Comparison of ENCODE assay signal across 22 cellular contexts in the genomic region with DNA sequence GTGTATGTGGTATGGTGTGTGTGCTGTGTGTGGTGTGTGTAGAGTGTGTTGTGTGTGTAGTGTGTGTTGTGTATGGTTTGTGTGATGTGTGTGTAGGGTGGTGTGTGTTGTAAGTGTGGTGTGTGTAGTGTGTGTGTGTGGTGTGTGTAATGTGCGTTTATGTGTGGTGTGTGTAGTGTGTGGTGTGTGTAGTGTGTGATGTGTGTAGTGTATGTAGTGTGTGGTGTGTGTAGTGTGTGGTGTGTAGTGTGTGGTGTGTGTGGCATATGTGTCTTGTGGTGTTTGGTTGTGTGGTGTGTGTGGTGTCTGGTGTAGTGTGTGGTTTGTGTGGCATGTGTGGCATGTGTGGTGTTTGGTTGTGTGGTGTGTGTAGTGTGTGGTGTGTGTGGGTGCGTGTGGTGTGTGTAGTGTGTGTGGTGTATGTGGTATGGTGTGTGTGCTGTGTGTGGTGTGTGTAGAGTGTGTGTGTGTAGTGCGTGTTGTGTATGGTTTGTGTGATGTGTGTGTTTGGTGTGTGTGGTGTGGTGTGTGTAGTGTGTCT. TPM values are rescaled to one million over a fixed set of nuclear protein-coding genes. Genes with fewer than 3 reads are reported as not detected.
DNase-seq lines count a peak whose midpoint lies in the region; ATAC-seq, FAIRE-seq and TF ChIP-seq lines count a peak whose summit lies in the region.
"Had no signal": no experiment of that assay in that cellular context is flagged by ENCODE, and none has a peak within 500 bp of the region (broad histone marks: within the 10 kb centered on the region; RNA-seq: fewer than 3 reads in every experiment).

No MANE protein-coding gene starts in this region.

- no peak overlapping the region for H2BK12ac ChIP-seq in mesenchymal stem cell (ENCODE audit: low read length in 2 of 2)

- no peak overlapping the region for H2BK120ac ChIP-seq in mesenchymal stem cell (ENCODE audit: low read depth, low read length)

- no peak for ATAC-seq in GM18870 (IDR thresholded peaks at IDR 0.05; ENCODE audit: unreplicated experiment)
- ATAC-seq: activated CD4-positive, CD25-positive, alpha-beta regulatory T cell treated with anti-CD3 and anti-CD28 coated beads, Interleukin-2, amount 50 U/mL, for 24 hours; heart left ventricle; psoas muscle had no signal

- H3K14ac ChIP-seq in mesenchymal stem cell (ENCODE audit: low read length in 2 of 2) = peak overlapping the region in 1 of 2 experiments; percentile 88

- H3K4me2 ChIP-seq in BLaER1 treated with 17β-estradiol and CSF1 and Interleukin-3, amounts not matched to agents 10 nM and 100 nM = peak overlapping the region in 9 of 11 experiments; percentile 97 to 100 (median 99); a peak in 17 of 22 replicates
- no peak overlapping the region for H3K4me2 ChIP-seq in mesenchymal stem cell (ENCODE audit: low read length, poor library complexity, severe bottlenecking)
- H3K4me2 ChIP-seq: smooth muscle cell had no signal

- H3K9me3 ChIP-seq in BLaER1 treated with 17β-estradiol and CSF1 and Interleukin-3, amounts not matched to agents 10 nM and 100 nM (replicated peaks in 1 of 11) = no peaks in the 10 kb centered on the region
- H3K9me3 ChIP-seq in Caco-2 (no peaks in the 10 kb centered on the region), mesenchymal stem cell (ENCODE audit: control insufficient read depth, low read length) (no peaks in the 10 kb centered on the region), small intestine (ENCODE audit: control insufficient read depth, low read depth) (no peaks in the 10 kb centered on the region)
- H3K9me3 ChIP-seq: adrenal gland, HAP-1, heart left ventricle, psoas muscle, thoracic aorta had no signal

- POLR2A ChIA-PET in Caco-2 (lab: Charles Lee) = no interaction called here

- no peak overlapping the region for H2BK5ac ChIP-seq in mesenchymal stem cell (ENCODE audit: low read depth, low read length, poor library complexity, severe bottlenecking)

- no peak overlapping the region for H2AK5ac ChIP-seq in mesenchymal stem cell (ENCODE audit: low read length, severe bottlenecking)

- no peak overlapping the region for H3K4ac ChIP-seq in mesenchymal stem cell (ENCODE audit: low read depth in 1 of 2, low read length in 2 of 2)

- no peaks in the 10 kb centered on the region for H3K79me1 ChIP-seq in mesenchymal stem cell (replicated peaks; ENCODE audit: low read length, poor library complexity, severe bottlenecking)

- no peak for FAIRE-seq in small intestine (lab: Jason Lieb, UNC)

- peaks cover 0 to 11% (median 0%) of the 10 kb centered on the region in 11 experiments; a peak in 3 of 22 replicates for H4K20me1 ChIP-seq in BLaER1 treated with 17β-estradiol and CSF1 and Interleukin-3, amounts not matched to agents 10 nM and 100 nM

- no peak overlapping the region for H3K4me3 Mint-ChIP-seq in Caco-2 (ENCODE audit: unreplicated experiment)
- no peak overlapping the region for H3K4me3 Mint-ChIP-seq in activated T-helper 2 cell treated with anti-CD3 and anti-CD28 coated beads, Interferon-gamma antibody, Interleukin-2, Interleukin-4, amounts not matched to agents 10 μg/mL and 5 μg/mL and 100 μg/mL, durations not matched to agents 14 hours and 24 hours and 36 hours (ENCODE audit: low read depth)

- DNase-seq in Caco-2 (no peak), mesenchymal stem cell (no peak), small intestine (no peak), dermis blood vessel endothelial cell (no peak), NCI-H446 (lab: John Stamatoyannopoulos, UW) (no peak)
- DNase-seq in activated T-helper 2 cell treated with anti-CD3 and anti-CD28 coated beads, Interferon-gamma antibody, Interleukin-2, Interleukin-4, amounts not matched to agents 10 μg/mL and 5 μg/mL and 100 μg/mL, durations not matched to agents 14 hours and 24 hours and 36 hours (ENCODE audit: low spot score) = no peak
- DNase-seq: adrenal gland; central memory CD4-positive, alpha-beta T cell; Karpas-422; NCI-H1092 treated with DMSO at 0.1 percent for 48 hours; NCI-H524 treated with DMSO at 0.1 percent for 48 hours; SHP77 treated with DMSO at 0.1 percent for 48 hours; stimulated activated CD4-positive, alpha-beta T cell treated with anti-CD3 and anti-CD28 coated beads, Interleukin-4, amount 100 ng/mL, for 4 hours had no signal

- no peak overlapping the region for H2BK15ac ChIP-seq in mesenchymal stem cell (ENCODE audit: low read depth, poor library complexity, severe bottlenecking)

- H3K9ac ChIP-seq in BLaER1 treated with 17β-estradiol and CSF1 and Interleukin-3, amounts not matched to agents 10 nM and 100 nM = no peak overlapping the region
- no peak overlapping the region for H3K9ac ChIP-seq in mesenchymal stem cell (ENCODE audit: low read length)

- peaks cover 6% of the 10 kb centered on the region for H3K36me3 Mint-ChIP-seq in Caco-2 (ENCODE audit: insufficient read depth, unreplicated experiment)
- H3K36me3 Mint-ChIP-seq in activated T-helper 2 cell treated with anti-CD3 and anti-CD28 coated beads, Interferon-gamma antibody, Interleukin-2, Interleukin-4, amounts not matched to agents 10 μg/mL and 5 μg/mL and 100 μg/mL, durations not matched to agents 14 hours and 24 hours and 36 hours (ENCODE audit: low read depth) = peaks cover 4% of the 10 kb centered on the region

- H4K8ac ChIP-seq in mesenchymal stem cell (ENCODE audit: low read length) = no peak overlapping the region

- BruUV-seq in Caco-2 (replicated peaks; lab: Mats Ljungman, UMichigan) = no TSS peak

- no peak for TF ChIP-seq CTCF in Caco-2 (IDR thresholded peaks at IDR 0.05; ENCODE audit: insufficient read depth in 1 of 2, low read depth in 1 of 2, low read length in 1 of 2, severe bottlenecking in 1 of 2, unreplicated experiment in 1 of 2)

- H2AFZ ChIP-seq in mesenchymal stem cell (ENCODE audit: low read depth, low read length) = no peak overlapping the region

- H4K91ac ChIP-seq in mesenchymal stem cell (ENCODE audit: low read length) = peak overlapping the region; percentile 56

- peak overlapping the region; percentile 27 for H3K27ac Mint-ChIP-seq in Caco-2 (ENCODE audit: unreplicated experiment)
- H3K27ac Mint-ChIP-seq in activated T-helper 2 cell treated with anti-CD3 and anti-CD28 coated beads, Interferon-gamma antibody, Interleukin-2, Interleukin-4, amounts not matched to agents 10 μg/mL and 5 μg/mL and 100 μg/mL, durations not matched to agents 14 hours and 24 hours and 36 hours = peak overlapping the region; percentile 77

- intact Hi-C loops in Caco-2 (cut with micrococcal nuclease; ENCODE audit: unreplicated experiment) = no loop called here
- intact Hi-C loops in activated T-helper 2 cell treated with anti-CD3 and anti-CD28 coated beads, Interferon-gamma antibody, Interleukin-2, Interleukin-4, amounts not matched to agents 10 μg/mL and 5 μg/mL and 100 μg/mL, durations not matched to agents 14 hours and 24 hours and 36 hours (cut with micrococcal nuclease) = no loop called here

- H3K27me3 Mint-ChIP-seq in Caco-2 (ENCODE audit: insufficient read depth, unreplicated experiment) = no peaks in the 10 kb centered on the region
- peaks cover 17% of the 10 kb centered on the region for H3K27me3 Mint-ChIP-seq in activated T-helper 2 cell treated with anti-CD3 and anti-CD28 coated beads, Interferon-gamma antibody, Interleukin-2, Interleukin-4, amounts not matched to agents 10 μg/mL and 5 μg/mL and 100 μg/mL, durations not matched to agents 14 hours and 24 hours and 36 hours (ENCODE audit: low read depth)

- H3K36me3 ChIP-seq in BLaER1 treated with 17β-estradiol and CSF1 and Interleukin-3, amounts not matched to agents 10 nM and 100 nM = no peaks in the 10 kb centered on the region
- H3K36me3 ChIP-seq in Caco-2 (ENCODE audit: control insufficient read depth, insufficient read depth, low read length) (no peaks in the 10 kb centered on the region), mesenchymal stem cell (ENCODE audit: control insufficient read depth in 1 of 2, insufficient read depth in 2 of 2, low read depth in 1 of 2, low read length in 2 of 2) (no peaks in the 10 kb centered on the region), small intestine (ENCODE audit: control insufficient read depth in 2 of 2, insufficient read depth in 2 of 2, low read length in 2 of 2) (no peaks in the 10 kb centered on the region)
- H3K36me3 ChIP-seq: adrenal gland, HAP-1, heart left ventricle, thoracic aorta had no signal

- peaks cover 23% of the 10 kb centered on the region for H3K9me3 Mint-ChIP-seq in Caco-2 (ENCODE audit: unreplicated experiment)
- peaks cover 7% of the 10 kb centered on the region for H3K9me3 Mint-ChIP-seq in activated T-helper 2 cell treated with anti-CD3 and anti-CD28 coated beads, Interferon-gamma antibody, Interleukin-2, Interleukin-4, amounts not matched to agents 10 μg/mL and 5 μg/mL and 100 μg/mL, durations not matched to agents 14 hours and 24 hours and 36 hours

- CTCF ChIA-PET in Caco-2 (lab: Charles Lee) = no interaction called here

- H3K27me3 ChIP-seq in BLaER1 treated with 17β-estradiol and CSF1 and Interleukin-3, amounts not matched to agents 10 nM and 100 nM = peaks cover 0 to 51% (median 9%) of the 10 kb centered on the region in 11 experiments; a peak in 13 of 22 replicates
- H3K27me3 ChIP-seq in Caco-2 (replicated peaks; ENCODE audit: control insufficient read depth, insufficient read depth, low read length) (no peaks in the 10 kb centered on the region), mesenchymal stem cell (ENCODE audit: control insufficient read depth in 1 of 2, insufficient read depth in 1 of 2, low read length in 2 of 2) (peaks cover 36 to 86% of the 10 kb centered on the region in 2 experiments), small intestine (ENCODE audit: control insufficient read depth in 2 of 2, insufficient read depth in 2 of 2, low read length in 2 of 2) (peaks cover 0 to 19% of the 10 kb centered on the region in 2 donors)

- 88% methylated on average over 3 of the region's 3 CpGs for WGBS in mesenchymal stem cell
- WGBS in small intestine, 3 donors = 81 to 91% (median 86%) methylated on average over 3 of the region's 3 CpGs

- H3K23ac ChIP-seq in mesenchymal stem cell (ENCODE audit: low read length in 2 of 2) = no peak overlapping the region

- H3K18ac ChIP-seq in mesenchymal stem cell (ENCODE audit: low read depth in 1 of 2, low read length in 2 of 2) = no peak overlapping the region

- no peak overlapping the region for H3K4me3 ChIP-seq in BLaER1 treated with 17β-estradiol and CSF1 and Interleukin-3, amounts not matched to agents 10 nM and 100 nM
- H3K4me3 ChIP-seq in Caco-2 (ENCODE audit: low read depth, low read length) = no peak overlapping the region
- no peak overlapping the region for H3K4me3 ChIP-seq in mesenchymal stem cell (ENCODE audit: insufficient read depth in 1 of 2, low read depth in 1 of 2, low read length in 2 of 2)
- H3K4me3 ChIP-seq in small intestine (ENCODE audit: low read depth in 1 of 2, low read length in 2 of 2) = no peak overlapping the region
- H3K4me3 ChIP-seq: adrenal gland, HAP-1, heart left ventricle, psoas muscle, smooth muscle cell, thoracic aorta had no signal

- peaks cover 91 to 100% (median 99%) of the 10 kb centered on the region in 10 experiments for H3K4me1 ChIP-seq in BLaER1 treated with 17β-estradiol and CSF1 and Interleukin-3, amounts not matched to agents 10 nM and 100 nM
- H3K4me1 ChIP-seq in Caco-2 (no peaks in the 10 kb centered on the region), mesenchymal stem cell (ENCODE audit: control insufficient read depth, insufficient read depth, low read depth, low read length) (peaks cover 13% of the 10 kb centered on the region), small intestine (ENCODE audit: control insufficient read depth in 2 of 2, insufficient read depth in 1 of 2, low read depth in 1 of 2, low read length in 1 of 2) (no peaks in the 10 kb centered on the region)
- H3K4me1 ChIP-seq: HAP-1, psoas muscle had no signal

- peaks cover 14% of the 10 kb centered on the region for H3K4me1 Mint-ChIP-seq in Caco-2 (ENCODE audit: low read depth, unreplicated experiment)
- peaks cover 61% of the 10 kb centered on the region for H3K4me1 Mint-ChIP-seq in activated T-helper 2 cell treated with anti-CD3 and anti-CD28 coated beads, Interferon-gamma antibody, Interleukin-2, Interleukin-4, amounts not matched to agents 10 μg/mL and 5 μg/mL and 100 μg/mL, durations not matched to agents 14 hours and 24 hours and 36 hours (ENCODE audit: low read depth)

- H3K27ac ChIP-seq in BLaER1 treated with 17β-estradiol and CSF1 and Interleukin-3, amounts not matched to agents 10 nM and 100 nM = peak overlapping the region in 5 of 11 experiments; percentile 57 to 90 (median 71); a peak in 5 of 22 replicates
- H3K27ac ChIP-seq in mesenchymal stem cell (ENCODE audit: low read length, poor library complexity, severe bottlenecking) (no peak overlapping the region), small intestine (ENCODE audit: low read depth in 1 of 2, low read length in 1 of 2) (no peak overlapping the region)
- H3K27ac ChIP-seq: adrenal gland, heart left ventricle, psoas muscle, thoracic aorta had no signal

RNA-seq across cellular contexts. Expression of gene RTP5, which starts 4.0 kb away (rescaled TPM):
- total RNA-seq in Caco-2 (2022) (not detected in 2 replicates), dermis blood vessel endothelial cell (not detected in 2 replicates)
- total RNA-seq in activated T-helper 2 cell treated with anti-CD3 and anti-CD28 coated beads, Interferon-gamma antibody, Interleukin-2, Interleukin-4, amounts not matched to agents 10 μg/mL and 5 μg/mL and 100 μg/mL, durations not matched to agents 14 hours and 24 hours and 36 hours = 0.09 and 0.30 TPM in 2 replicates
- not detected for polyA plus RNA-seq in mesenchymal stem cell (2013, experiment 1 of 2)
- not detected for polyA plus RNA-seq in mesenchymal stem cell (2013, experiment 2 of 2)
- under 1 TPM in 1 of 3 donors, not detected in 2; 0.04 TPM for polyA plus RNA-seq in small intestine
- total RNA-seq: heart left ventricle, psoas muscle, smooth muscle cell had no signal
- polyA plus RNA-seq: heart left ventricle, smooth muscle cell had no signal

RNA-seq across cellular contexts. Expression of gene PDCD1, which starts 6.8 kb away (rescaled TPM):
- total RNA-seq in Caco-2 (2022) (not detected in 2 replicates), dermis blood vessel endothelial cell (not detected in 2 replicates)
- total RNA-seq in activated T-helper 2 cell treated with anti-CD3 and anti-CD28 coated beads, Interferon-gamma antibody, Interleukin-2, Interleukin-4, amounts not matched to agents 10 μg/mL and 5 μg/mL and 100 μg/mL, durations not matched to agents 14 hours and 24 hours and 36 hours = 42.0 and 44.7 TPM in 2 replicates
- not detected for polyA plus RNA-seq in mesenchymal stem cell (2013, experiment 1 of 2)
- polyA plus RNA-seq in mesenchymal stem cell (2013, experiment 2 of 2) = not detected
- 1 to 10 TPM in 1 of 3 donors, under 1 TPM in 1, not detected in 1; 0.27 to 1.2 TPM for polyA plus RNA-seq in small intestine
- total RNA-seq: myocyte, smooth muscle cell had no signal
- polyA plus RNA-seq: smooth muscle cell had no signal

RNA-seq across cellular contexts. Expression of gene NEU4, which starts 56.5 kb away (rescaled TPM):
- total RNA-seq in Caco-2 (2022) = 1.5 and 3.9 TPM in 2 replicates
- total RNA-seq in activated T-helper 2 cell treated with anti-CD3 and anti-CD28 coated beads, Interferon-gamma antibody, Interleukin-2, Interleukin-4, amounts not matched to agents 10 μg/mL and 5 μg/mL and 100 μg/mL, durations not matched to agents 14 hours and 24 hours and 36 hours = 3.2 and 3.9 TPM in 2 replicates
- not detected for polyA plus RNA-seq in mesenchymal stem cell (2013, experiment 1 of 2)
- 0.11 TPM for polyA plus RNA-seq in mesenchymal stem cell (2013, experiment 2 of 2)
- polyA plus RNA-seq in small intestine = 100 to 1,000 TPM in 1 of 3 donors, 10 to 100 TPM in 1, 1 to 10 TPM in 1; 3.3 to 102 (median 82.3) TPM
- not detected in 2 replicates for total RNA-seq in dermis blood vessel endothelial cell
- total RNA-seq: smooth muscle cell had no signal

Comparison
In these comparisons a context has a peak if more than half of its experiments do, and no peak if none do; other contexts are left out.
1. RNA of gene PDCD1, which starts 6.8 kb away (total RNA-seq): 42.0 to 44.7 TPM in activated T-helper 2 cell treated with anti-CD3 and anti-CD28 coated beads, Interferon-gamma antibody, Interleukin-2, Interleukin-4, amounts not matched to agents 10 μg/mL and 5 μg/mL and 100 μg/mL, durations not matched to agents 14 hours and 24 hours and 36 hours; not detected in Caco-2 and not detected in dermis blood vessel endothelial cell; every median in the first group is over 10 times any median in the second.